In the genomic region with DNA sequence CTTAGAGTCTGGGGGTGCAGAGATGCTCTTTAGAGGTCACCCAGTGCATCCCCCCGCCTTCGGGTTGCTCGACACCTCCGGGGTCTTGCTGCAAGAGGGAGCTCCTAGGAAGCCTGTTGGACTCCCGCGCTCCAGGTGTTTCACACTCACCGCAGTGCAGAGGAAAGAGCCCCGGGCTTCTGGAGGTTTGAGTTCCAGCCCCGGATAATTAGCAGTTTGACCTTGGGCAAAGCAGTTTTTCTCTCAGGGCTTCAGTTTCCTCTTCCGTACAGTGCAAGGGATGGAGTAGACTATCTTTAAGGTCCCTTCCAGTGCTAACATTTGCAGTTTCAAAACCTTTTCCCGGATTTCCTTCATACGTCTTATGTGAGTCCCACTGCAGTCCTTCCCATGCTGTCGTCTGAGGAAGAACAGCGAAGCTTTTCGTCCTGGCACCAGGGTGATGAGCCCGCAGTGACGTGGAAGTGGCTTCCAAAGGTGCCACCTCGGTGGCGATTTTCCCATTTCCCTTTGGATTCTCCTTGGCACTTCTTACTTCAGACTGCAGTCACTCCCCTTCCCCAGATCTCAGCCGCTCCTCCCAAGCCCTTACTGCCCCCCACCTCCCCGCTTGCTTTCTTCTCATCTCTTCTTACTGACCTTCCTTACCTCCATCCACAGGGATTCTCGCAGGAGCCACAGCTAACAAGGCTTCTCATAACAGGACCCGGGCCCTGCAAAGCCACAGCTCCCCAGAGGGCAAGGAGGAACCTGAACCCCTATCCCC, we compare ENCODE assay signal across 8 cellular contexts. TPM values are rescaled to one million over a fixed set of nuclear protein-coding genes. Genes with fewer than 3 reads are reported as not detected.
A peak's percentile ranks its signal among the peaks of the same experiment; 100 is the strongest.
DNase-seq lines count a peak whose midpoint lies in the region; ATAC-seq and TF ChIP-seq lines count a peak whose summit lies in the region.

No MANE protein-coding gene starts in this region.

- peaks cover 18% of the 10 kb centered on the region for H3K4me1 Mint-ChIP-seq in endodermal cell
- peaks cover 38% of the 10 kb centered on the region for H3K4me1 Mint-ChIP-seq in neural crest cell

- H3K4me1 ChIP-seq in OCI-LY1 (ENCODE audit: insufficient read depth, low read length, severe bottlenecking) (peaks cover 30% of the 10 kb centered on the region), endodermal cell (ENCODE audit: control insufficient read depth, insufficient read depth, low read length) (peaks cover 3% of the 10 kb centered on the region)

- no peaks in the 10 kb centered on the region for H3K9me2 ChIP-seq in OCI-LY1 (ENCODE audit: low read depth, low read length)

- peak overlapping the region; percentile 70 for H3K27ac Mint-ChIP-seq in endodermal cell
- H3K27ac Mint-ChIP-seq in neural crest cell (ENCODE audit: unreplicated experiment), result peak overlapping the region; percentile 85

- H4K20me1 ChIP-seq in OCI-LY1 (ENCODE audit: insufficient read depth, low read length), result no peaks in the 10 kb centered on the region

- H3K27ac ChIP-seq in OCI-LY1 (ENCODE audit: low read depth, low read length, poor library complexity, severe bottlenecking), result peak overlapping the region; percentile 17
- H3K27ac ChIP-seq in endodermal cell (ENCODE audit: low read depth, low read length), result no peak overlapping the region

- H3K9me3 Mint-ChIP-seq in endodermal cell (no peaks in the 10 kb centered on the region), neural crest cell (no peaks in the 10 kb centered on the region)

- TF ChIP-seq CTCF in OCI-LY1 (IDR thresholded peaks at IDR 0.05; ENCODE audit: low read length) (no peak), endodermal cell (conservative IDR thresholded peaks at IDR 0.05) (no peak), neural crest cell (conservative IDR thresholded peaks at IDR 0.05) (no peak), GM13976 (IDR thresholded peaks at IDR 0.05; ENCODE audit: borderline replicate concordance, control extremely low read depth, extremely low read depth, insufficient read depth, missing control alignments) (no peak)

- H3K36me3 Mint-ChIP-seq in endodermal cell (ENCODE audit: low read depth) (peaks cover 31% of the 10 kb centered on the region), neural crest cell (ENCODE audit: low read depth) (peaks cover 7% of the 10 kb centered on the region)

- no peak overlapping the region for H2AFZ ChIP-seq in OCI-LY1 (ENCODE audit: low read length)

- H3K4me3 Mint-ChIP-seq in endodermal cell (peak overlapping the region; percentile 96), neural crest cell (peak overlapping the region; percentile 98)

- H3K9ac ChIP-seq in OCI-LY1 (ENCODE audit: low read length) (peak overlapping the region; percentile 87), endodermal cell (ENCODE audit: extremely low read depth, low read length, poor library complexity, severe bottlenecking) (peak overlapping the region; percentile 68)

- ATAC-seq in GM18517 (IDR thresholded peaks at IDR 0.05; ENCODE audit: unreplicated experiment) (peak; percentile 1), GM21367 (IDR thresholded peaks at IDR 0.05; ENCODE audit: unreplicated experiment) (no peak)

- H3F3A ChIP-seq in OCI-LY1 (ENCODE audit: insufficient read depth, low read length), result no peaks in the 10 kb centered on the region

- H3K36me3 ChIP-seq in OCI-LY1 (ENCODE audit: insufficient read depth, low read length), result peaks cover 43% of the 10 kb centered on the region
- peaks cover 40% of the 10 kb centered on the region for H3K36me3 ChIP-seq in endodermal cell (ENCODE audit: control insufficient read depth, insufficient read depth, low read length)

- no peaks in the 10 kb centered on the region for H3K27me3 ChIP-seq in OCI-LY1 (ENCODE audit: insufficient read depth, low read length)
- H3K27me3 ChIP-seq in endodermal cell (ENCODE audit: control insufficient read depth, insufficient read depth, low read length, poor library complexity, severe bottlenecking), result no peaks in the 10 kb centered on the region

- DNase-seq in endodermal cell (no peak), neural crest cell (ENCODE audit: low read depth, low spot score) (no peak), GM03348 (ENCODE audit: low spot score) (no peak), GM13976 (ENCODE audit: low spot score) (no peak)
- DNase-seq in stimulated activated naive CD4-positive, alpha-beta T cell treated with Interleukin-2 at 50 U/mL for 16 hours (lab: John Stamatoyannopoulos, UW), result no peak

- peak overlapping the region; percentile 80 for H3K4me2 ChIP-seq in OCI-LY1 (ENCODE audit: low read length)

- WGBS in endodermal cell (ENCODE audit: insufficient coverage in 1 of 2, insufficient read length in 1 of 2), 2 experiments, result 8 to 9% methylated on average over 17 to 23 of the region's 23 CpGs

- H3K9me3 ChIP-seq in OCI-LY1 (ENCODE audit: low read length), result no peaks in the 10 kb centered on the region
- no peaks in the 10 kb centered on the region for H3K9me3 ChIP-seq in endodermal cell (ENCODE audit: control insufficient read depth, low read length)

- peak overlapping the region; percentile 87 for H3K4me3 ChIP-seq in OCI-LY1 (ENCODE audit: low read depth, low read length, poor library complexity, severe bottlenecking)
- peak overlapping the region; percentile 97 for H3K4me3 ChIP-seq in endodermal cell (ENCODE audit: low read length)

- H3K27me3 Mint-ChIP-seq in endodermal cell (ENCODE audit: insufficient read depth), result no peaks in the 10 kb centered on the region
- no peaks in the 10 kb centered on the region for H3K27me3 Mint-ChIP-seq in neural crest cell (ENCODE audit: low read depth)

- H3K79me2 ChIP-seq in OCI-LY1 (ENCODE audit: insufficient read depth, low read length), result 0 out of 2 replicates have a peak, but pooled peaks cover 2% of the 10 kb centered on the region

- in situ Hi-C loops in GM13976 (cut with MboI; ENCODE audit: low sequenced_read_pairs, unreplicated experiment), result no loop called here

RNA-seq across cellular contexts. Expression of gene PNKD, which starts 0.6 kb away (rescaled TPM):
- total RNA-seq in endodermal cell (10 to 100 TPM; 33.9 to 39.6 TPM), neural crest cell (40.3 and 42.3 TPM in 2 replicates)
- polyA plus RNA-seq in endodermal cell (2013, experiment 1 of 2), result 46.6 TPM
- polyA plus RNA-seq in endodermal cell (2013, experiment 2 of 2), result 42.6 TPM

RNA-seq across cellular contexts. Expression of gene AAMP, which starts 1.0 kb away (rescaled TPM):
- total RNA-seq in endodermal cell (10 to 100 TPM; 89.2 to 97.2 TPM), neural crest cell (76.6 and 77.6 TPM in 2 replicates)
- 59.9 TPM for polyA plus RNA-seq in endodermal cell (2013, experiment 1 of 2)
- 54.7 TPM for polyA plus RNA-seq in endodermal cell (2013, experiment 2 of 2)

RNA-seq across cellular contexts. Expression of gene GPBAR1, which starts 10.1 kb away (rescaled TPM):
- total RNA-seq in endodermal cell (under 1 TPM; 0.18 TPM), neural crest cell (0.14 TPM in 1 of 2 replicates, not detected in the other)
- 1.9 TPM for polyA plus RNA-seq in endodermal cell (2013, experiment 1 of 2)
- polyA plus RNA-seq in endodermal cell (2013, experiment 2 of 2), result 1.2 TPM

RNA-seq across cellular contexts. Expression of gene TMBIM1, which starts 21.4 kb away (rescaled TPM):
- total RNA-seq in endodermal cell, result 10 to 100 TPM; 50.7 to 53.8 TPM
- 22.4 TPM for polyA plus RNA-seq in endodermal cell (2013, experiment 1 of 2)
- polyA plus RNA-seq in endodermal cell (2013, experiment 2 of 2), result 17.2 TPM
- total RNA-seq in neural crest cell, result 8.0 and 8.5 TPM in 2 replicates

RNA-seq across cellular contexts. Expression of gene ARPC2, which starts 53.9 kb away (rescaled TPM):
- 100 to 1,000 TPM; 243 to 247 TPM for total RNA-seq in endodermal cell
- 201 TPM for polyA plus RNA-seq in endodermal cell (2013, experiment 1 of 2)
- 214 TPM for polyA plus RNA-seq in endodermal cell (2013, experiment 2 of 2)
- 159 and 160 TPM in 2 replicates for total RNA-seq in neural crest cell
